In the genomic region with DNA sequence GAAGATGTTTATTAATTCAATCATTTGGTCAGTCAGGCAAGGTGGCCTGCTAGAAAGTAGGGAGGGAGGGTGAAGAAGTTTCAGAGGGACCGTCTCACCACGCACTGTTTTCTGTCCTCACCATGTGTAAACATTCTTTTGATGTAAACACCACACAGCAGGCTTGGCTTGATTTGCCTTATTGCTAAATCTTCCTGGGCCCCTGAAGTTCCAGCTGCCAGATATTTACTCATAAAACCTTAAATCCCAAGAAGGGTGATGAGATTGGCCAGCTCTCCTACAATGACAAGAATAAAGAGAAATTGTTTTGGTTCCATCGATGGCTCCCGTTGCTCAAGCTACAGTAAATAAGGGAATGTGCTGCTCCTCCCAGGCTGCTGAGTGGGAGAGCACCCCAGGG, we compare ENCODE assay signal across 18 cellular contexts.
"Had no signal": no experiment of that assay in that cellular context is flagged by ENCODE, and none has a peak within 500 bp of the region (broad histone marks: within the 10 kb centered on the region; RNA-seq: fewer than 3 reads in every experiment).

No MANE protein-coding gene starts in this region.

- H3K27me3 ChIP-seq: adrenal gland, left lung had no signal

- H3K9me3 ChIP-seq: adrenal gland had no signal

- ATAC-seq: activated CD4-positive, CD25-positive, alpha-beta regulatory T cell treated with anti-CD3 and anti-CD28 coated beads, Interleukin-2, amount 50 U/mL, for 24 hours; activated CD8-positive, alpha-beta T cell treated with anti-CD3 and anti-CD28 coated beads, Interleukin-2, amount 10 ng/mL, durations not matched to agents 7 days and 5 days; esophagus mucosa; left lung; sciatic nerve had no signal

- H3K4me3 ChIP-seq: adrenal gland, left lung had no signal

- DNase-seq: activated CD4-positive, alpha-beta T cell treated with anti-CD3 and anti-CD28 coated beads, Interleukin-2, amount 10 ng/mL, durations not matched to agents 7 days and 5 days; activated CD8-positive, alpha-beta memory T cell treated with anti-CD3 and anti-CD28 coated beads, Interleukin-2, amount 50 U/mL, for 4 hours; activated CD8-positive, alpha-beta T cell treated with anti-CD3 and anti-CD28 coated beads, Interleukin-2, amount 10 ng/mL, durations not matched to agents 7 days and 5 days; activated gamma-delta T cell; activated T-cell treated with anti-CD3 and anti-CD28 coated beads, Interleukin-2, amount 50 U/mL, for 48 hours; adrenal gland; cerebellar nuclear complex; effector CD4-positive, alpha-beta T cell; left lung; naive B cell; stimulated activated CD4-positive, alpha-beta T cell treated with anti-CD3 and anti-CD28 coated beads, Interleukin-12 subunit alpha, Interleukin-12 subunit beta, amount 100 ng/mL, for 4 hours; stimulated activated CD4-positive, alpha-beta T cell treated with anti-CD3 and anti-CD28 coated beads, Interleukin-1b, Interleukin-23, amount 100 ng/mL, for 48 hours; stimulated activated CD8-positive, alpha-beta memory T cell treated with anti-CD3 and anti-CD28 coated beads, Interleukin-4, amount 100 ng/mL, for 48 hours; stimulated activated naive CD4-positive, alpha-beta T cell had no signal

- H3K27ac ChIP-seq: adrenal gland, left lung, parathyroid adenoma had no signal

- H2AFZ ChIP-seq: parathyroid adenoma had no signal

- H3K4me1 ChIP-seq: adrenal gland, left lung, parathyroid adenoma had no signal

- H3K79me2 ChIP-seq: parathyroid adenoma had no signal

- H3K9ac ChIP-seq: parathyroid adenoma had no signal

- H3K36me3 ChIP-seq: adrenal gland, left lung had no signal
